20 cellular contexts compared by ENCODE assay signal in genomic region chr1:228307218-228308023, GRCh38.
DNase-seq lines count a peak whose midpoint lies in the region; ATAC-seq and TF ChIP-seq lines count a peak whose summit lies in the region.
"Had no signal": no experiment of that assay in that cellular context is flagged by ENCODE, and none has a peak within 500 bp of the region (broad histone marks: within the 10 kb centered on the region; RNA-seq: fewer than 3 reads in every experiment).

No MANE protein-coding gene starts in this region.

- H3K4me1 ChIP-seq in IMR-90 (ENCODE audit: control insufficient read depth, insufficient read depth, low read length) = no peaks in the 10 kb centered on the region
- H3K4me1 ChIP-seq: colonic mucosa had no signal

- TF ChIP-seq POLR2A in IMR-90 (IDR thresholded peaks at IDR 0.05; ENCODE audit: low read depth, low read length) = no peak

- H3K9ac ChIP-seq in IMR-90 (ENCODE audit: low read depth, low read length) = no peak overlapping the region

- H3K4me2 ChIP-seq in IMR-90 (ENCODE audit: low read depth, low read length) = no peak overlapping the region

- peaks cover 16% of the 10 kb centered on the region for H3K9me3 Mint-ChIP-seq in activated naive CD8-positive, alpha-beta T cell treated with anti-CD3 and anti-CD28 coated beads, Interleukin-2, amount 10 ng/mL, durations not matched to agents 7 days and 5 days
- H3K9me3 Mint-ChIP-seq in activated naive CD8-positive, alpha-beta T cell treated with anti-CD3 and anti-CD28 coated beads, Interleukin-2, amount 50 U/mL, for 24 hours = peaks cover 15% of the 10 kb centered on the region

- H2BK15ac ChIP-seq in IMR-90 (ENCODE audit: low read depth, low read length) = no peak overlapping the region

- dilution Hi-C loops in IMR-90 (cut with HindIII; ENCODE audit: low sequenced_read_pairs, unreplicated experiment) = no loop called here

- in situ Hi-C loops in IMR-90 (cut with MboI; ENCODE audit: low sequenced_read_pairs) = no loop called here

- POLR2A ChIA-PET in activated naive CD8-positive, alpha-beta T cell treated with anti-CD3 and anti-CD28 coated beads, Interleukin-2, amount 10 ng/mL, durations not matched to agents 7 days and 5 days (lab: Charles Lee) = no interaction called here
- POLR2A ChIA-PET in IMR-90 (lab: Charles Lee; ENCODE audit: unreplicated experiment) (no interaction called here), GM10248 (lab: Yijun Ruan, JAX) (no interaction called here)

- no peak overlapping the region for H2BK5ac ChIP-seq in IMR-90 (ENCODE audit: low read depth, low read length, poor library complexity, severe bottlenecking)

- peaks cover 17% of the 10 kb centered on the region for H3K36me3 Mint-ChIP-seq in activated naive CD8-positive, alpha-beta T cell treated with anti-CD3 and anti-CD28 coated beads, Interleukin-2, amount 10 ng/mL, durations not matched to agents 7 days and 5 days
- peaks cover 17% of the 10 kb centered on the region for H3K36me3 Mint-ChIP-seq in activated naive CD8-positive, alpha-beta T cell treated with anti-CD3 and anti-CD28 coated beads, Interleukin-2, amount 50 U/mL, for 24 hours (ENCODE audit: low read depth)

- H3K4me3 ChIP-seq in IMR-90 (ENCODE audit: insufficient read depth, low read depth, low read length) = no peak overlapping the region
- H3K4me3 ChIP-seq: colonic mucosa, K562, thoracic aorta had no signal

- no peak overlapping the region for H3K18ac ChIP-seq in IMR-90 (ENCODE audit: low read depth, low read length)

- no peak overlapping the region for H4K8ac ChIP-seq in IMR-90 (ENCODE audit: low read depth in 2 of 2, low read length in 2 of 2)

- TF ChIP-seq CTCF in IMR-90 (conservative IDR thresholded peaks at IDR 0.05; ENCODE audit: low read depth, low read length) (no peak), GM10248 (IDR thresholded peaks at IDR 0.05; ENCODE audit: control extremely low read depth, extremely low read depth, low read depth, missing control alignments) (no peak)

- no peaks in the 10 kb centered on the region for H3K27me3 Mint-ChIP-seq in activated naive CD8-positive, alpha-beta T cell treated with anti-CD3 and anti-CD28 coated beads, Interleukin-2, amount 10 ng/mL, durations not matched to agents 7 days and 5 days
- no peaks in the 10 kb centered on the region for H3K27me3 Mint-ChIP-seq in activated naive CD8-positive, alpha-beta T cell treated with anti-CD3 and anti-CD28 coated beads, Interleukin-2, amount 50 U/mL, for 24 hours
- H3K27me3 Mint-ChIP-seq: CD4-positive, alpha-beta memory T cell; naive thymus-derived CD4-positive, alpha-beta T cell had no signal

- no peak overlapping the region for H3K14ac ChIP-seq in IMR-90 (replicated peaks; ENCODE audit: low read depth, low read length)

- WGBS in IMR-90 (ENCODE audit: extremely low coverage in 2 of 2, insufficient read length in 1 of 2), 2 experiments = 66% methylated on average over 13 of the region's 22 CpGs; no CpG with 5 or more reads in 1 of the 2 experiments

- H3K4me3 Mint-ChIP-seq in activated naive CD8-positive, alpha-beta T cell treated with anti-CD3 and anti-CD28 coated beads, Interleukin-2, amount 10 ng/mL, durations not matched to agents 7 days and 5 days = no peak overlapping the region
- H3K4me3 Mint-ChIP-seq in activated naive CD8-positive, alpha-beta T cell treated with anti-CD3 and anti-CD28 coated beads, Interleukin-2, amount 50 U/mL, for 24 hours = no peak overlapping the region
- H3K4me3 Mint-ChIP-seq: CD4-positive, alpha-beta memory T cell; naive thymus-derived CD4-positive, alpha-beta T cell had no signal

- intact Hi-C loops in IMR-90 (cut with micrococcal nuclease) = no loop called here

- no peaks in the 10 kb centered on the region for H3K27me3 ChIP-seq in IMR-90 (ENCODE audit: control insufficient read depth, insufficient read depth, low read length)
- H3K27me3 ChIP-seq: colonic mucosa had no signal

- H3K27ac ChIP-seq in IMR-90 (ENCODE audit: insufficient read depth, low read length) = no peak overlapping the region
- H3K27ac ChIP-seq: colonic mucosa, thoracic aorta had no signal

- H3K79me1 ChIP-seq in IMR-90 (ENCODE audit: low read depth in 1 of 2, low read length in 2 of 2) = no peaks in the 10 kb centered on the region

- peaks cover 13% of the 10 kb centered on the region; the same call in 1 of the 2 replicates for H3K36me3 ChIP-seq in IMR-90 (ENCODE audit: control insufficient read depth, insufficient read depth, low read length)
- H3K36me3 ChIP-seq: colonic mucosa, thoracic aorta had no signal

- no peak overlapping the region for H2AK5ac ChIP-seq in IMR-90 (ENCODE audit: low read depth, low read length)

- H3K23ac ChIP-seq in IMR-90 (ENCODE audit: low read depth, low read length) = no peak overlapping the region

- H2BK120ac ChIP-seq in IMR-90 (ENCODE audit: low read depth, low read length) = no peak overlapping the region

- H3K9me3 ChIP-seq in IMR-90 (ENCODE audit: control insufficient read depth, insufficient read depth, low read length) = peaks cover 17% of the 10 kb centered on the region
- H3K9me3 ChIP-seq: colonic mucosa had no signal

- H4K5ac ChIP-seq in IMR-90 (ENCODE audit: low read depth, low read length) = no peak overlapping the region

- H3K4me1 Mint-ChIP-seq in activated naive CD8-positive, alpha-beta T cell treated with anti-CD3 and anti-CD28 coated beads, Interleukin-2, amount 10 ng/mL, durations not matched to agents 7 days and 5 days = no peaks in the 10 kb centered on the region
- no peaks in the 10 kb centered on the region for H3K4me1 Mint-ChIP-seq in activated naive CD8-positive, alpha-beta T cell treated with anti-CD3 and anti-CD28 coated beads, Interleukin-2, amount 50 U/mL, for 24 hours

- DNase-seq in activated naive CD8-positive, alpha-beta T cell treated with anti-CD3 and anti-CD28 coated beads, Interleukin-2, amount 10 ng/mL, durations not matched to agents 7 days and 5 days = peak; percentile 25
- no peak for DNase-seq in activated naive CD8-positive, alpha-beta T cell treated with anti-CD3 and anti-CD28 coated beads, Interleukin-2, amount 50 U/mL, for 24 hours
- no peak for DNase-seq in IMR-90
- peak; percentile 10 for DNase-seq in left kidney (ENCODE audit: low read depth, low spot score)
- peak; percentile 9 for DNase-seq in stimulated activated CD8-positive, alpha-beta memory T cell treated with anti-CD3 and anti-CD28 coated beads, Interleukin-4, amount 100 ng/mL, for 48 hours
- DNase-seq in cerebellar nuclear complex (lab: John Stamatoyannopoulos, UW) = no peak
- DNase-seq in GM10248 (ENCODE audit: extremely low spot score) = no peak
- DNase-seq: activated CD4-positive, alpha-beta T cell treated with anti-CD3 and anti-CD28 coated beads, Interleukin-2, amount 50 U/mL, for 4 hours; CD4-positive, alpha-beta memory T cell; colonic mucosa; DMS 273 treated with DMSO at 0.1 percent for 48 hours; kidney; mesendoderm; naive thymus-derived CD4-positive, alpha-beta T cell; NCI-H1436; T-helper 9 cell had no signal

- no peak overlapping the region for H2BK20ac ChIP-seq in IMR-90 (ENCODE audit: low read depth, low read length)

- no peaks in the 10 kb centered on the region for H4K20me1 ChIP-seq in IMR-90 (ENCODE audit: insufficient read depth, low read length)

- no peak for ATAC-seq in activated naive CD8-positive, alpha-beta T cell treated with anti-CD3 and anti-CD28 coated beads, Interleukin-2, amount 10 ng/mL, durations not matched to agents 7 days and 5 days (ENCODE audit: low read depth)
- no peak for ATAC-seq in activated naive CD8-positive, alpha-beta T cell treated with anti-CD3 and anti-CD28 coated beads, Interleukin-2, amount 50 U/mL, for 24 hours
- no peak for ATAC-seq in IMR-90 (ENCODE audit: low read depth)
- no peak for ATAC-seq in HG03135 (IDR thresholded peaks at IDR 0.05; ENCODE audit: unreplicated experiment)
- ATAC-seq: activated naive CD4-positive, alpha-beta T cell treated with anti-CD3 and anti-CD28 coated beads, Interleukin-2, amount 50 U/mL, for 72 hours; K562; naive thymus-derived CD4-positive, alpha-beta T cell had no signal

- H2AFZ ChIP-seq in IMR-90 (replicated peaks; ENCODE audit: low read length, poor library complexity) = no peak overlapping the region

- TF ChIP-seq RAD21 in IMR-90 (IDR thresholded peaks at IDR 0.05; ENCODE audit: low read length) = no peak

- no peak overlapping the region for H3K56ac ChIP-seq in IMR-90 (ENCODE audit: extremely low read depth, insufficient read depth, low read length)

- no peaks in the 10 kb centered on the region for H3K9me1 ChIP-seq in IMR-90 (ENCODE audit: insufficient read depth, low read length)

- no peak overlapping the region for H3K27ac Mint-ChIP-seq in activated naive CD8-positive, alpha-beta T cell treated with anti-CD3 and anti-CD28 coated beads, Interleukin-2, amount 10 ng/mL, durations not matched to agents 7 days and 5 days
- no peak overlapping the region for H3K27ac Mint-ChIP-seq in activated naive CD8-positive, alpha-beta T cell treated with anti-CD3 and anti-CD28 coated beads, Interleukin-2, amount 50 U/mL, for 24 hours
- H3K27ac Mint-ChIP-seq: CD4-positive, alpha-beta memory T cell; naive thymus-derived CD4-positive, alpha-beta T cell had no signal

- no peak overlapping the region for H4K91ac ChIP-seq in IMR-90 (ENCODE audit: insufficient read depth, low read depth, low read length)

- H2AK9ac ChIP-seq in IMR-90 (replicated peaks; ENCODE audit: low read depth, low read length, poor library complexity) = peak overlapping the region; percentile 16

- BruUV-seq in IMR-90 (replicated peaks; lab: Mats Ljungman, UMichigan) = no TSS peak

- H3K4ac ChIP-seq in IMR-90 (ENCODE audit: low read depth, low read length) = no peak overlapping the region

- CTCF ChIA-PET in IMR-90 (lab: Yijun Ruan, JAX) (no interaction called here), GM10248 (lab: Yijun Ruan, JAX) (no interaction called here)

TF ChIP-seq in IMR-90, 13 proteins besides CTCF, POLR2A, EP300 and RAD21 (continues in another document):
- TF ChIP-seq FOS (IDR thresholded peaks at IDR 0.05; ENCODE audit: low read depth, low read length) (no peak), USF2 (IDR thresholded peaks at IDR 0.05; ENCODE audit: low read depth, low read length) (no peak), MAZ (IDR thresholded peaks at IDR 0.05; ENCODE audit: borderline replicate concordance, low read depth, low read length) (no peak), RFX5 (IDR thresholded peaks at IDR 0.05; ENCODE audit: low read depth, low read length) (no peak), CHD1 (IDR thresholded peaks at IDR 0.05; ENCODE audit: low read depth, low read length) (no peak), SMC3 (IDR thresholded peaks at IDR 0.05; ENCODE audit: low read depth, low read length) (no peak), NFE2L2 (IDR thresholded peaks at IDR 0.05; ENCODE audit: low read depth, low read length) (no peak), MXI1 (IDR thresholded peaks at IDR 0.05; ENCODE audit: borderline replicate concordance, low read depth, low read length) (no peak), MAFK (IDR thresholded peaks at IDR 0.05; ENCODE audit: low read depth, low read length) (no peak)

Comparison
In these comparisons a context has a peak if more than half of its experiments do, and no peak if none do; other contexts are left out.
1. DNase-seq: peak in activated naive CD8-positive, alpha-beta T cell treated with anti-CD3 and anti-CD28 coated beads, Interleukin-2, amount 10 ng/mL, durations not matched to agents 7 days and 5 days (single experiment), left kidney (single experiment) and stimulated activated CD8-positive, alpha-beta memory T cell treated with anti-CD3 and anti-CD28 coated beads, Interleukin-4, amount 100 ng/mL, for 48 hours (single experiment); none in activated naive CD8-positive, alpha-beta T cell treated with anti-CD3 and anti-CD28 coated beads, Interleukin-2, amount 50 U/mL, for 24 hours (single experiment), IMR-90 (single experiment), cerebellar nuclear complex (0 of 2) and GM10248 (single experiment).